In the genomic region with DNA sequence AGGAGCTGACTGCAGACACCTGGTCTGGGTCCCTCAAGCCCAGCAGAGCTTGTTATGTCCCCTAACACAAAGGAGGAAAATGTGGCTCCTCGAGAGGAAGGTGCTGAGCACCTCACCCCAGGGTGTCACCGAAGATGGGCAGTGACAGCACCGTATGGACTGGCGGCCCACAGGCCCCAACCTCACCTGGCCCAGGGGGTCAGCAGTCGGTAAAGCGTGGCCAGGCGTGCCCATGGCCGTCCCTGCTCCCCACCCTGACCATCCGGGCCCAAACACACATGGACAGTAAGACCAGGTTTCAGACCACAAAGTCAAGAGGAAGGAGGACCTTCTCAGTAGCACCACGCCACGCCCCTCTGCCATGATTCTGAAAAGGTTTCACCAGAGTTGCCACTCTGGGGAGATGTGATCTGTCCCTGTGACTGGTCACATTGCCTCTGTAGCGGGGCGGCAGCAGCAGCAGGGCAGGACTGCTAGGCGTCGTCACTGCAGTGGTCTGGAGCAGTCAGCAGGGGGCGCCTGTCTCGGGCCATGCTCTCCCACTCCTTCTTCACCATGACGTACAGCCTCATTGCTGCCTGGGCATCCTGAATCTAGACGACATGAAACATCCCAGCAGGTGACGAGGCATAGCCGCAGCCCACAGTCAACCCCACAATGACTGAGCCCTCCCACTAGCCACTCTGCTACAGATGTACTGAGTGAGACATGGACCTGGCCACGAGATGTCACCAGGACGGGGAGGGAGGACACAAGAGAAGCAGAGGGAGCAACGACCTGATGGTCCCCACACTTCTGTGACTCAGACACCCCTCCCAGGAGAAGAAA, we compare ENCODE assay signal across 8 cellular contexts. TPM values are rescaled to one million over a fixed set of nuclear protein-coding genes. Genes with fewer than 3 reads are reported as not detected.
A peak's percentile ranks its signal among the peaks of the same experiment; 100 is the strongest.
DNase-seq lines count a peak whose midpoint lies in the region; ATAC-seq and TF ChIP-seq lines count a peak whose summit lies in the region.

No MANE protein-coding gene starts in this region.

- peak; percentile 92 for TF ChIP-seq CTCF in WI38 (IDR thresholded peaks at IDR 0.05; ENCODE audit: low read depth, low read length)
- peak; percentile 80 to 91 for TF ChIP-seq CTCF in brain (conservative IDR thresholded peaks at IDR 0.05)

- H3K9me3 ChIP-seq in HAP-1 = no peaks in the 10 kb centered on the region

- DNase-seq in COLO668 (lab: John Stamatoyannopoulos, UW; ENCODE audit: unreplicated experiment) (peak; percentile 66), HAP-1 (ENCODE audit: low spot score in 2 of 2) (peak; percentile 66 to 85), NCI-H2107 treated with DMSO at 0.1 percent for 48 hours (lab: John Stamatoyannopoulos, UW; ENCODE audit: unreplicated experiment) (peak; percentile 27), inferior parietal cortex (ENCODE audit: extremely low spot score) (peak; percentile 72)
- DNase-seq in stimulated activated CD4-positive, alpha-beta T cell treated with anti-CD3 and anti-CD28 coated beads, Interleukin-15, amount 100 ng/mL, for 1 hour (ENCODE audit: low read depth in 1 of 2, low spot score in 1 of 2) = peak; percentile 57 to 74

- H3K27me3 Mint-ChIP-seq in brain = peaks cover 4% of the 10 kb centered on the region

- H3K27ac Mint-ChIP-seq in brain = peak overlapping the region in 4 of 5 experiments; percentile 32 to 79 (median 58)

- ATAC-seq in GM18858 (IDR thresholded peaks at IDR 0.05; ENCODE audit: unreplicated experiment) = no peak

- in situ Hi-C loops in HAP-1 (cut with MboI; ENCODE audit: low sequenced_read_pairs) = no loop called here

- H3K4me3 Mint-ChIP-seq in brain = no peak overlapping the region

- peaks cover 78% of the 10 kb centered on the region for H3K36me3 ChIP-seq in HAP-1 (replicated peaks)

- H3K4me1 ChIP-seq in HAP-1 = no peaks in the 10 kb centered on the region

- H3K4me3 ChIP-seq in HAP-1 = no peak overlapping the region
- H3K4me3 ChIP-seq in WI38 (ENCODE audit: low read depth, low read length) = no peak overlapping the region

- H3K4me1 Mint-ChIP-seq in brain = peaks cover 5% of the 10 kb centered on the region

- H3K9me3 Mint-ChIP-seq in brain = no peaks in the 10 kb centered on the region

- H3K36me3 Mint-ChIP-seq in brain = peaks cover 43% of the 10 kb centered on the region

- H3K27me3 ChIP-seq in HAP-1 (ENCODE audit: low read depth) = no peaks in the 10 kb centered on the region

RNA-seq across cellular contexts. Expression of a gene that starts 11.1 kb away (rescaled TPM):
- 51.7 TPM for polyA plus RNA-seq in brain (ENCODE audit: insufficient read depth, low read depth, low replicate concordance)

RNA-seq across cellular contexts. Expression of a gene that starts 15.5 kb away (rescaled TPM):
- polyA plus RNA-seq in brain (ENCODE audit: insufficient read depth, low read depth, low replicate concordance) = 4.0 TPM

RNA-seq across cellular contexts. Expression of a gene that starts 30.5 kb away (rescaled TPM):
- 5.8 TPM for polyA plus RNA-seq in brain (ENCODE audit: insufficient read depth, low read depth, low replicate concordance)

RNA-seq across cellular contexts. Expression of a gene that starts 30.8 kb away (rescaled TPM):
- 128 TPM for polyA plus RNA-seq in brain (ENCODE audit: insufficient read depth, low read depth, low replicate concordance)

RNA-seq across cellular contexts. Expression of a gene that starts 50.3 kb away (rescaled TPM):
- polyA plus RNA-seq in brain (ENCODE audit: insufficient read depth, low read depth, low replicate concordance) = 75.0 TPM
